ENCODE assay signal across 8 cellular contexts in genomic region chr17:55577687-55578086, GRCh38.
DNase-seq lines count a peak whose midpoint lies in the region; ATAC-seq and TF ChIP-seq lines count a peak whose summit lies in the region.

No MANE protein-coding gene starts in this region.

- ATAC-seq in GM21515 (IDR thresholded peaks at IDR 0.05; ENCODE audit: unreplicated experiment): peak; percentile 37
- peak in 1 of 2 donors; percentile 22 for ATAC-seq in stimulated activated naive B cell treated with anti-CD40 and anti-IgM and Interleukin-4, amounts not matched to agents 10 μg/mL and 1 μg/mL and 100 μg/mL, for 72 hours (replicated peaks)
- ATAC-seq in HG03108 (IDR thresholded peaks at IDR 0.05; ENCODE audit: unreplicated experiment): no peak

- H3K36me3 Mint-ChIP-seq in T-helper 2 cell treated with Interferon-gamma antibody and Interleukin-4, amounts not matched to agents 5 μg/mL and 100 μg/mL, for 36 hours (ENCODE audit: low read depth): no peaks in the 10 kb centered on the region
- H3K36me3 Mint-ChIP-seq in stimulated activated naive B cell treated with anti-CD40 and anti-IgM and Interleukin-4, amounts not matched to agents 10 μg/mL and 1 μg/mL and 100 μg/mL, for 72 hours: no peaks in the 10 kb centered on the region

- no peak overlapping the region for H3K27ac Mint-ChIP-seq in T-helper 2 cell treated with Interferon-gamma antibody and Interleukin-4, amounts not matched to agents 5 μg/mL and 100 μg/mL, for 36 hours
- no peak overlapping the region for H3K27ac Mint-ChIP-seq in stimulated activated naive B cell treated with anti-CD40 and anti-IgM and Interleukin-4, amounts not matched to agents 10 μg/mL and 1 μg/mL and 100 μg/mL, for 72 hours

- no peaks in the 10 kb centered on the region for H3K4me1 Mint-ChIP-seq in T-helper 2 cell treated with Interferon-gamma antibody and Interleukin-4, amounts not matched to agents 5 μg/mL and 100 μg/mL, for 36 hours (ENCODE audit: low read depth)
- peaks cover 0 to 5% of the 10 kb centered on the region in 2 donors for H3K4me1 Mint-ChIP-seq in stimulated activated naive B cell treated with anti-CD40 and anti-IgM and Interleukin-4, amounts not matched to agents 10 μg/mL and 1 μg/mL and 100 μg/mL, for 72 hours

- no peak overlapping the region for H3K4me3 Mint-ChIP-seq in T-helper 2 cell treated with Interferon-gamma antibody and Interleukin-4, amounts not matched to agents 5 μg/mL and 100 μg/mL, for 36 hours
- H3K4me3 Mint-ChIP-seq in stimulated activated naive B cell treated with anti-CD40 and anti-IgM and Interleukin-4, amounts not matched to agents 10 μg/mL and 1 μg/mL and 100 μg/mL, for 72 hours: no peak overlapping the region

- H3K9me3 Mint-ChIP-seq in T-helper 2 cell treated with Interferon-gamma antibody and Interleukin-4, amounts not matched to agents 5 μg/mL and 100 μg/mL, for 36 hours: no peaks in the 10 kb centered on the region
- no peaks in the 10 kb centered on the region for H3K9me3 Mint-ChIP-seq in stimulated activated naive B cell treated with anti-CD40 and anti-IgM and Interleukin-4, amounts not matched to agents 10 μg/mL and 1 μg/mL and 100 μg/mL, for 72 hours

- H3K27me3 Mint-ChIP-seq in T-helper 2 cell treated with Interferon-gamma antibody and Interleukin-4, amounts not matched to agents 5 μg/mL and 100 μg/mL, for 36 hours (ENCODE audit: low read depth): peaks cover 16% of the 10 kb centered on the region
- peaks cover 0 to 1% of the 10 kb centered on the region in 2 donors for H3K27me3 Mint-ChIP-seq in stimulated activated naive B cell treated with anti-CD40 and anti-IgM and Interleukin-4, amounts not matched to agents 10 μg/mL and 1 μg/mL and 100 μg/mL, for 72 hours

- DNase-seq in T-helper 2 cell treated with Interferon-gamma antibody and Interleukin-4, amounts not matched to agents 5 μg/mL and 100 μg/mL, for 36 hours (ENCODE audit: low spot score): peak; percentile 9
- DNase-seq in germinal center (ENCODE audit: low spot score) (peak; percentile 19), HT-29 (ENCODE audit: low spot score) (no peak), GM20000 (ENCODE audit: low spot score) (no peak)
- DNase-seq in stimulated activated naive B cell treated with anti-CD40 and anti-IgM and Interleukin-4, amounts not matched to agents 10 μg/mL and 1 μg/mL and 100 μg/mL, for 72 hours: peak; percentile 20
- DNase-seq in activated CD8-positive, alpha-beta memory T cell treated with anti-CD3 and anti-CD28 coated beads, Interleukin-2, amount 50 U/mL, for 48 hours: no peak

- TF ChIP-seq CTCF in GM20000 (IDR thresholded peaks at IDR 0.05; ENCODE audit: extremely low read depth, missing control alignments): no peak

Comparison
In these comparisons a context has a peak if more than half of its experiments do, and no peak if none do; other contexts are left out.
1. DNase-seq: peak in T-helper 2 cell treated with Interferon-gamma antibody and Interleukin-4, amounts not matched to agents 5 μg/mL and 100 μg/mL, for 36 hours (single experiment), germinal center (single experiment) and stimulated activated naive B cell treated with anti-CD40 and anti-IgM and Interleukin-4, amounts not matched to agents 10 μg/mL and 1 μg/mL and 100 μg/mL, for 72 hours (single experiment); none in HT-29 (single experiment), GM20000 (single experiment) and activated CD8-positive, alpha-beta memory T cell treated with anti-CD3 and anti-CD28 coated beads, Interleukin-2, amount 50 U/mL, for 48 hours (single experiment).